23 cellular contexts compared by ENCODE assay signal in the genomic region with DNA sequence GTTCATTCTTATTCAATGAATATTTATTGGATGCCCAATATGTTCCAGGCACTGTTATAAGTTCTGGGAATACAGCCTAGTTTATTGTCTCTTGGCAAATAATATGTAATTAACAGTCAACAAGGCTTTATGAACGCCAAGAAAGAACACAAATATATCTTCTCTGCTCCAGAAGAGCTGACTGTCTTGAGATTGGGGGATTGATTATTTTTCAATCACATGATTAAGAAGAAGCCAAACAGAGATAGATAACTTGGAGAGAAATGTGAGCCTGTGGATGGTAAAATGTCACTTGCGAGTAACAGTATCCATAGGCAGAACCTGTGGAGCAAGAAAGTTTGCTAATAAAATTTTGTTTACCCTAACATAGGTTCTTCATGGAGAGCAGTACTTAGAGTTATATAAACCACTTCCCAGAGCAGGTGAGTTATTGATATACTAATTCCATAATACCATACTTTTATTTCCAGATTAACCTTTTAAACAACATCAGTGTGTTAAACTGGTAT.
"Had no signal": no experiment of that assay in that cellular context is flagged by ENCODE, and none has a peak within 500 bp of the region (broad histone marks: within the 10 kb centered on the region; RNA-seq: fewer than 3 reads in every experiment).

No MANE protein-coding gene starts in this region.

- H3K4me3 Mint-ChIP-seq: naive thymus-derived CD4-positive, alpha-beta T cell; natural killer cell treated with Interleukin-12 subunit alpha and Interleukin-12 subunit beta and Interleukin-15 and Interleukin-18, amount 100 ng/mL, for 72 hours; stimulated activated effector memory CD8-positive, alpha-beta T cell treated with anti-CD3 and anti-CD28 coated beads, Interleukin-12 subunit alpha, Interleukin-12 subunit beta, amount 100 ng/mL, for 72 hours; stimulated activated naive CD8-positive, alpha-beta T cell treated with anti-CD3 and anti-CD28 coated beads, Interleukin-15, amount 100 ng/mL, for 72 hours; type B pancreatic cell had no signal

- H3K27me3 Mint-ChIP-seq: naive thymus-derived CD4-positive, alpha-beta T cell; natural killer cell treated with Interleukin-12 subunit alpha and Interleukin-12 subunit beta and Interleukin-15 and Interleukin-18, amount 100 ng/mL, for 72 hours; progenitor cell of endocrine pancreas; stimulated activated naive CD8-positive, alpha-beta T cell treated with anti-CD3 and anti-CD28 coated beads, Interleukin-15, amount 100 ng/mL, for 72 hours; type B pancreatic cell had no signal

- H3K27me3 ChIP-seq: hepatocyte, ovary, spleen, tibial nerve, uterus had no signal

- H3K4me1 ChIP-seq: spleen, tibial nerve, uterus had no signal

- H3K27ac Mint-ChIP-seq: naive thymus-derived CD4-positive, alpha-beta T cell; natural killer cell treated with Interleukin-12 subunit alpha and Interleukin-12 subunit beta and Interleukin-15 and Interleukin-18, amount 100 ng/mL, for 72 hours; progenitor cell of endocrine pancreas; stimulated activated effector memory CD8-positive, alpha-beta T cell treated with anti-CD3 and anti-CD28 coated beads, Interleukin-12 subunit alpha, Interleukin-12 subunit beta, amount 100 ng/mL, for 72 hours; stimulated activated naive CD8-positive, alpha-beta T cell treated with anti-CD3 and anti-CD28 coated beads, Interleukin-15, amount 100 ng/mL, for 72 hours; type B pancreatic cell had no signal

- H3K4me1 Mint-ChIP-seq: stimulated activated effector memory CD8-positive, alpha-beta T cell treated with anti-CD3 and anti-CD28 coated beads, Interleukin-12 subunit alpha, Interleukin-12 subunit beta, amount 100 ng/mL, for 72 hours; stimulated activated naive CD8-positive, alpha-beta T cell treated with anti-CD3 and anti-CD28 coated beads, Interleukin-15, amount 100 ng/mL, for 72 hours had no signal

- ATAC-seq: mucosa of descending colon; naive thymus-derived CD4-positive, alpha-beta T cell; natural killer cell treated with Interleukin-12 subunit alpha and Interleukin-12 subunit beta and Interleukin-15 and Interleukin-18, amount 100 ng/mL, for 72 hours; right cardiac atrium; sciatic nerve; stimulated activated effector memory CD8-positive, alpha-beta T cell treated with anti-CD3 and anti-CD28 coated beads, Interleukin-12 subunit alpha, Interleukin-12 subunit beta, amount 100 ng/mL, for 72 hours; stimulated activated naive CD8-positive, alpha-beta T cell treated with anti-CD3 and anti-CD28 coated beads, Interleukin-15, amount 100 ng/mL, for 72 hours had no signal

- H3K27ac ChIP-seq: hepatocyte, left ventricle myocardium inferior, ovary, spleen, tibial nerve, uterus had no signal

- H3K4me2 ChIP-seq: hepatocyte had no signal

- DNase-seq: islet precursor cell; left ventricle myocardium inferior; midbrain; mucosa of descending colon; naive thymus-derived CD4-positive, alpha-beta T cell; ovary; retina; right cardiac atrium; small intestine; spleen; stimulated activated CD4-positive, alpha-beta T cell treated with anti-CD3 and anti-CD28 coated beads, Interleukin-4, amount 100 ng/mL, for 24 hours; stimulated activated naive CD4-positive, alpha-beta T cell treated with Interleukin-2 at 50 U/mL for 16 hours; stimulated activated naive CD8-positive, alpha-beta T cell treated with anti-CD3 and anti-CD28 coated beads, Interleukin-15, amount 100 ng/mL, for 72 hours; substantia nigra; uterus had no signal

- H3K9me3 ChIP-seq: uterus had no signal

- H3K4me3 ChIP-seq: hepatocyte, left ventricle myocardium inferior, lung, mucosa of descending colon, ovary, spleen, tibial nerve, uterus had no signal

- H3K36me3 ChIP-seq: ovary had no signal

- H2AFZ ChIP-seq: hepatocyte had no signal
